31 cellular contexts compared by ENCODE assay signal in the genomic region with DNA sequence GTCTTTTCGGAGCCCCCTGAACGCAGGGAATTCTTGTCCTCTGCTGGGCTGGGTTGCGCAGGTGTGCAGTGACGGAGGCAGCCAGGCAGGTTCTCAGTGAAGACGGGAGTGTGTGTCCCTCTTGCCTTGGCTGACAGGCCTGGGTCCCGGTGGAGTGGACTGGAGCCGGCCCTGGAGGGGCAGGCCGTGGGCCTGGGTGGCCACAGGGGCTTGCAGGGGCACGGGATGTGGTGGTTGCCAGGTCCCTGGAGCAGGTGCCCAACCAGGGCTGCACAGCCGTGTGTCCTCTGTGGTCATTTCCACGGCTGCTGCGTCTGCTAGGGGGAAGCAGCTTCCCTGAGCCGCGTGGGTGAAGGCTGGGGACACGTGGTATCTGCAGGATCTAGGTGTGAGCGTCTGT.
"Had no signal": no experiment of that assay in that cellular context is flagged by ENCODE, and none has a peak within 500 bp of the region (broad histone marks: within the 10 kb centered on the region; RNA-seq: fewer than 3 reads in every experiment).

No MANE protein-coding gene starts in this region.

- ATAC-seq: activated CD4-positive, alpha-beta T cell treated with anti-CD3 and anti-CD28 coated beads for 36 hours; activated CD8-positive, alpha-beta T cell treated with anti-CD3 and anti-CD28 coated beads, Interleukin-2, amount 10 ng/mL, durations not matched to agents 7 days and 5 days; activated naive CD4-positive, alpha-beta T cell treated with anti-CD3 and anti-CD28 coated beads, Interleukin-2, amount 50 U/mL, for 72 hours; activated T-cell treated with anti-CD3 and anti-CD28 coated beads, Interleukin-2, amount 50 U/mL, for 72 hours; esophagus mucosa; T-helper 17 cell had no signal

- H3K27ac ChIP-seq: ascending aorta, breast epithelium, cardiac muscle cell, coronary artery, dorsolateral prefrontal cortex had no signal

- H3K4me1 ChIP-seq: ascending aorta, breast epithelium had no signal

- H3K9me3 ChIP-seq: ascending aorta, breast epithelium had no signal

- H3K27me3 ChIP-seq: ascending aorta, breast epithelium, cardiac muscle cell had no signal

- H3K4me3 ChIP-seq: ascending aorta, breast epithelium, cardiac muscle cell, coronary artery, dorsolateral prefrontal cortex had no signal

- DNase-seq: activated CD4-positive, alpha-beta memory T cell treated with anti-CD3 and anti-CD28 coated beads for 36 hours; activated CD4-positive, alpha-beta T cell treated with anti-CD3 and anti-CD28 coated beads for 36 hours; activated CD4-positive, alpha-beta T cell treated with anti-CD3 and anti-CD28 coated beads, Interleukin-2, amount 10 ng/mL, durations not matched to agents 24 days and 14 days; activated CD4-positive, CD25-positive, alpha-beta regulatory T cell; activated CD4-positive, CD25-positive, alpha-beta regulatory T cell treated with anti-CD3 and anti-CD28 coated beads, Interleukin-2, amount 50 U/mL, for 72 hours; activated CD8-positive, alpha-beta memory T cell treated with anti-CD3 and anti-CD28 coated beads, Interleukin-2, amount 50 U/mL, for 48 hours; activated CD8-positive, alpha-beta T cell treated with anti-CD3 and anti-CD28 coated beads, Interleukin-2, amount 10 ng/mL, durations not matched to agents 7 days and 5 days; activated gamma-delta T cell; activated naive CD4-positive, alpha-beta T cell; activated naive CD4-positive, alpha-beta T cell treated with anti-CD3 and anti-CD28 coated beads, Interleukin-2, amount 10 ng/mL, durations not matched to agents 7 days and 5 days; activated naive CD8-positive, alpha-beta T cell treated with anti-CD3 and anti-CD28 coated beads, Interleukin-2, amount 10 ng/mL, durations not matched to agents 7 days and 5 days; activated T-cell treated with anti-CD3 and anti-CD28 coated beads for 4 hours; activated T-cell treated with anti-CD3 and anti-CD28 coated beads, Interleukin-2, amount 50 U/mL, for 24 hours; activated T-cell treated with anti-CD3 and anti-CD28 coated beads, Interleukin-2, amount 50 U/mL, for 72 hours; central memory CD4-positive, alpha-beta T cell; cerebellar nuclear complex; dorsolateral prefrontal cortex; effector memory CD4-positive, alpha-beta T cell; endodermal cell; foreskin fibroblast; head of caudate nucleus; T-helper 1 cell; T-helper 17 cell; T1000 had no signal

- H3K36me3 ChIP-seq: ascending aorta, breast epithelium, cardiac muscle cell had no signal

- FAIRE-seq: frontal cortex had no signal
